In the genomic region with DNA sequence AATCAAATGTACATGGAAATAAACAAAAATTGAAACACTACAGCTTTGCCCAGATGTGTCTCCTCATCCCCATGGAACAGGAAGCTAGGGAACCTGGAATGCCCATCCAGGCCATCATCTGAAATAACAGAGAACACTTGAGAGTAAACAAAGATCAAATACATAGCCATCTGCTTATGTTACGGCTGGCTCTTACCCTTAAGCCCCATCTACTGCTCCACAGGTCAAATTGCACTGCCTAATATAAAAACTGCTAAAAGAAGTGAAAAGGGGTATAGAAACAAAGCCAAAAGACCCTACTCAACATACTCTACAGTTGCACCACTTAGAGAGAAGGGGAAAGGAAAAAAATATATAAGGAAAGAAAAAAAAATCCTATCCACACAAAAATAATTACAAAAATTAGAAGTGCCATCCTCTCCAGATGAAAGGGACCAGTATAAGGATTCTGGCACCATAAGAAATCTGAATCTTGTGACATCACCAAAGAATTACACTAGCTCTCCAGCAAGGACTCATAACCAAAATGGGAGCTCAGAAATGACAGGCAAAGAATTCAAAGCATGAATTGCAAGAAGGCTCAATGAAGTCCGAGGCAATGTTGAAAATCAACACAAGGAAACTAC, we compare ENCODE assay signal across 9 cellular contexts. TPM values are rescaled to one million over a fixed set of nuclear protein-coding genes. Genes with fewer than 3 reads are reported as not detected.
DNase-seq lines count a peak whose midpoint lies in the region; ATAC-seq and TF ChIP-seq lines count a peak whose summit lies in the region.
"Had no signal": no experiment of that assay in that cellular context is flagged by ENCODE, and none has a peak within 500 bp of the region (broad histone marks: within the 10 kb centered on the region; RNA-seq: fewer than 3 reads in every experiment).

No MANE protein-coding gene starts in this region.

- DNase-seq in Calu3 (no peak), HFF-Myc (ENCODE audit: extremely low read depth, low read depth) (peak; percentile 16), SK-MEL-5 (ENCODE audit: low read depth, low spot score) (peak; percentile 47), iris pigment epithelial cell (ENCODE audit: low read depth) (peak; percentile 30), MG63 (no peak), islet precursor cell (no peak), gastrocnemius medialis (no peak)
- DNase-seq: stomach had no signal

- CTCF ChIA-PET in Calu3 (lab: Charles Lee), result interaction anchor here (0.6 to 1.0 kb wide), 2 partner anchors 15 to 324 kb away, joined by 3 to 5 read pairs; no protein-coding TSS in a partner anchor

- no peak overlapping the region for H3K27ac ChIP-seq in gastrocnemius medialis
- H3K27ac ChIP-seq: stomach had no signal

- no peaks in the 10 kb centered on the region for H3K36me3 ChIP-seq in MG63
- no peaks in the 10 kb centered on the region for H3K36me3 ChIP-seq in gastrocnemius medialis
- H3K36me3 ChIP-seq: stomach had no signal

- no peak for ATAC-seq in gastrocnemius medialis
- no peak for ATAC-seq in HG03045 (IDR thresholded peaks at IDR 0.05; ENCODE audit: unreplicated experiment)

- intact Hi-C loops in Calu3 (cut with micrococcal nuclease; ENCODE audit: unreplicated experiment), result loop anchor here (1.0 kb wide), 1 partner anchor 323 kb away; no protein-coding TSS in a partner anchor
- intact Hi-C loops in gastrocnemius medialis (cut with DNase I; ENCODE audit: low total_unique reads), result no loop called here

- no peaks in the 10 kb centered on the region for H3K9me3 Mint-ChIP-seq in Calu3 (ENCODE audit: low read depth, unreplicated experiment)

- TF ChIP-seq CTCF in Calu3 (IDR thresholded peaks at IDR 0.05; ENCODE audit: unreplicated experiment) (peak; percentile 70), HFF-Myc (IDR thresholded peaks at IDR 0.05; ENCODE audit: low read depth, low read length, missing control alignments) (peak; percentile 57), gastrocnemius medialis (IDR thresholded peaks at IDR 0.05 in 4 of 5, conservative IDR thresholded peaks at IDR 0.05 in 1 of 5) (no peak)

- in situ Hi-C loops in SK-MEL-5 (cut with HindIII; ENCODE audit: low pct_unique_long_range_greater_than_20kb, low sequenced_read_pairs), result no loop called here
- in situ Hi-C loops in gastrocnemius medialis (cut with MboI; ENCODE audit: low sequenced_read_pairs in 4 of 4), result no loop called here

- H3K27me3 ChIP-seq in MG63 (peaks cover 7% of the 10 kb centered on the region), gastrocnemius medialis (no peaks in the 10 kb centered on the region)
- H3K27me3 ChIP-seq: stomach had no signal

- no peak overlapping the region for H3K4me3 Mint-ChIP-seq in Calu3 (ENCODE audit: low read depth, unreplicated experiment)

- BruUV-seq in Calu3 (replicated peaks; lab: Mats Ljungman, UMichigan), result no TSS peak

- H3K4me3 ChIP-seq in HFF-Myc (replicated peaks; ENCODE audit: low read depth, low read length), result no peak overlapping the region
- H3K4me3 ChIP-seq in MG63, result no peak overlapping the region
- no peak overlapping the region for H3K4me3 ChIP-seq in gastrocnemius medialis
- H3K4me3 ChIP-seq: stomach had no signal

- H3K27me3 Mint-ChIP-seq in Calu3 (ENCODE audit: unreplicated experiment), result peaks cover 69% of the 10 kb centered on the region

- no peaks in the 10 kb centered on the region for H3K36me3 Mint-ChIP-seq in Calu3 (ENCODE audit: insufficient read depth, unreplicated experiment)

- no peaks in the 10 kb centered on the region for H3K4me1 ChIP-seq in gastrocnemius medialis
- H3K4me1 ChIP-seq: stomach had no signal

- H3K9me3 ChIP-seq in MG63 (no peaks in the 10 kb centered on the region; the same call in 1 of the 2 replicates), gastrocnemius medialis (no peaks in the 10 kb centered on the region)

- no peak for TF ChIP-seq POLR2A in gastrocnemius medialis (IDR thresholded peaks at IDR 0.05)

- no peaks in the 10 kb centered on the region for H3K4me1 Mint-ChIP-seq in Calu3 (ENCODE audit: low read depth, unreplicated experiment)

- H3K27ac Mint-ChIP-seq in Calu3 (ENCODE audit: unreplicated experiment), result no peak overlapping the region

RNA-seq across cellular contexts. Expression of gene OR6Y1, which starts 26.9 kb away (rescaled TPM):
- total RNA-seq in Calu3 (2022) (not detected in 2 replicates), gastrocnemius medialis (not detected)
- total RNA-seq in SK-MEL-5 (2014; rRNA removed; shearing (Covaris generic)), result not detected in 2 replicates
- not detected in 2 replicates for polyA plus RNA-seq in SK-MEL-5 (2015; cell fraction: cytosol; rRNA removed)
- not detected in 2 replicates for polyA plus RNA-seq in SK-MEL-5 (2015; cell fraction: nucleus; rRNA removed)
- total RNA-seq in MG63 (2014; rRNA removed; shearing (Covaris generic); ENCODE audit: low replicate concordance), result not detected in 2 replicates
- total RNA-seq: stomach had no signal
- polyA plus RNA-seq: stomach had no signal

RNA-seq across cellular contexts. Expression of gene OR6P1, which starts 43.1 kb away (rescaled TPM):
- total RNA-seq in Calu3 (2022) (not detected in 2 replicates), gastrocnemius medialis (not detected)
- total RNA-seq in SK-MEL-5 (2014; rRNA removed; shearing (Covaris generic)), result not detected in 2 replicates
- not detected in 2 replicates for polyA plus RNA-seq in SK-MEL-5 (2015; cell fraction: cytosol; rRNA removed)
- not detected in 2 replicates for polyA plus RNA-seq in SK-MEL-5 (2015; cell fraction: nucleus; rRNA removed)
- not detected in 2 replicates for total RNA-seq in MG63 (2014; rRNA removed; shearing (Covaris generic); ENCODE audit: low replicate concordance)
- total RNA-seq: stomach had no signal
- polyA plus RNA-seq: stomach had no signal

RNA-seq across cellular contexts. Expression of gene OR10X1, which starts 52.4 kb away (rescaled TPM):
- total RNA-seq in Calu3 (2022) (not detected in 2 replicates), gastrocnemius medialis (not detected)
- not detected in 2 replicates for total RNA-seq in SK-MEL-5 (2014; rRNA removed; shearing (Covaris generic))
- not detected in 2 replicates for polyA plus RNA-seq in SK-MEL-5 (2015; cell fraction: cytosol; rRNA removed)
- polyA plus RNA-seq in SK-MEL-5 (2015; cell fraction: nucleus; rRNA removed), result not detected in 2 replicates
- total RNA-seq in MG63 (2014; rRNA removed; shearing (Covaris generic); ENCODE audit: low replicate concordance), result not detected in 2 replicates
- total RNA-seq: stomach had no signal
- polyA plus RNA-seq: stomach had no signal

RNA-seq across cellular contexts. Expression of gene OR10R2, which starts 55.3 kb away (rescaled TPM):
- total RNA-seq in Calu3 (2022) (not detected in 2 replicates), gastrocnemius medialis (not detected)
- total RNA-seq in SK-MEL-5 (2014; rRNA removed; shearing (Covaris generic)), result not detected in 2 replicates
- not detected in 2 replicates for polyA plus RNA-seq in SK-MEL-5 (2015; cell fraction: cytosol; rRNA removed)
- polyA plus RNA-seq in SK-MEL-5 (2015; cell fraction: nucleus; rRNA removed), result not detected in 2 replicates
- total RNA-seq in MG63 (2014; rRNA removed; shearing (Covaris generic); ENCODE audit: low replicate concordance), result not detected in 2 replicates
- total RNA-seq: stomach had no signal
- polyA plus RNA-seq: stomach had no signal

Comparison
In these comparisons a context has a peak if more than half of its experiments do, and no peak if none do; other contexts are left out.
1. DNase-seq: peak in HFF-Myc (single experiment), SK-MEL-5 (single experiment) and iris pigment epithelial cell (single experiment); none in Calu3 (single experiment), MG63 (single experiment), islet precursor cell (single experiment) and gastrocnemius medialis (0 of 2).
2. CTCF ChIP-seq: peak in Calu3 (single experiment) and HFF-Myc (single experiment); none in gastrocnemius medialis (0 of 5).